In genomic region chr11:106840993-106841392, GRCh38 we compare ENCODE assay signal across 29 cellular contexts.
"Had no signal": no experiment of that assay in that cellular context is flagged by ENCODE, and none has a peak within 500 bp of the region (broad histone marks: within the 10 kb centered on the region; RNA-seq: fewer than 3 reads in every experiment).

No MANE protein-coding gene starts in this region.

- H2AFZ ChIP-seq: parathyroid adenoma had no signal

- H3K27ac ChIP-seq: breast epithelium, parathyroid adenoma, psoas muscle, sigmoid colon, thoracic aorta had no signal

- H3K36me3 ChIP-seq: breast epithelium, sigmoid colon, thoracic aorta had no signal

- DNase-seq: activated B cell treated with CpG ODN at 0.5 μM for 24 hours; activated CD4-positive, alpha-beta T cell treated with anti-CD3 and anti-CD28 coated beads for 36 hours; activated naive CD4-positive, alpha-beta T cell; activated T-cell treated with anti-CD3 and anti-CD28 coated beads for 4 hours; activated T-cell treated with anti-CD3 and anti-CD28 coated beads, Interleukin-2, amount 50 U/mL, for 72 hours; central memory CD4-positive, alpha-beta T cell; foreskin fibroblast; head of caudate nucleus; hippocampal formation; immature natural killer cell; kidney; left colon; naive thymus-derived CD8-positive, alpha-beta T cell; nucleus accumbens; psoas muscle; sigmoid colon; small intestine; stimulated activated CD4-positive, alpha-beta T cell treated with anti-CD3 and anti-CD28 coated beads, Interleukin-4, amount 100 ng/mL, for 24 hours; T1000; trophoblast cell had no signal

- H3K4me1 ChIP-seq: breast epithelium, parathyroid adenoma, psoas muscle, sigmoid colon had no signal

- H3K79me2 ChIP-seq: parathyroid adenoma had no signal

- H3K27ac Mint-ChIP-seq: activated B cell treated with CpG ODN at 0.5 μM for 24 hours; activated CD4-positive, alpha-beta T cell treated with anti-CD3 and anti-CD28 coated beads for 36 hours; activated naive CD4-positive, alpha-beta T cell treated with anti-CD3 and anti-CD28 coated beads, Interleukin-2, amount 50 U/mL, for 72 hours; activated T-cell treated with anti-CD3 and anti-CD28 coated beads, Interleukin-2, amount 50 U/mL, for 72 hours; immature natural killer cell; memory B cell; naive thymus-derived CD8-positive, alpha-beta T cell; stimulated activated effector memory CD8-positive, alpha-beta T cell treated with anti-CD3 and anti-CD28 coated beads, Interleukin-12 subunit alpha, Interleukin-12 subunit beta, amount 100 ng/mL, for 72 hours; stimulated activated naive CD8-positive, alpha-beta T cell treated with anti-CD3 and anti-CD28 coated beads, Interleukin-15, Interleukin-2, amounts not matched to agents 100 ng/mL and 50 ng/mL, for 24 hours had no signal

- H3K27me3 ChIP-seq: breast epithelium, sigmoid colon had no signal

- H3K4me3 Mint-ChIP-seq: activated B cell treated with CpG ODN at 0.5 μM for 24 hours; activated CD4-positive, alpha-beta T cell treated with anti-CD3 and anti-CD28 coated beads for 36 hours; activated T-cell treated with anti-CD3 and anti-CD28 coated beads, Interleukin-2, amount 50 U/mL, for 72 hours; immature natural killer cell; memory B cell; naive thymus-derived CD8-positive, alpha-beta T cell; neural crest cell; stimulated activated effector memory CD8-positive, alpha-beta T cell treated with anti-CD3 and anti-CD28 coated beads, Interleukin-12 subunit alpha, Interleukin-12 subunit beta, amount 100 ng/mL, for 72 hours; stimulated activated naive CD8-positive, alpha-beta T cell treated with anti-CD3 and anti-CD28 coated beads, Interleukin-15, Interleukin-2, amounts not matched to agents 100 ng/mL and 50 ng/mL, for 24 hours had no signal

- H3K4me3 ChIP-seq: breast epithelium, psoas muscle, sigmoid colon, thoracic aorta had no signal

- H3K9me3 Mint-ChIP-seq: neural crest cell had no signal

- H3K27me3 Mint-ChIP-seq: activated B cell treated with CpG ODN at 0.5 μM for 24 hours; activated CD4-positive, alpha-beta T cell treated with anti-CD3 and anti-CD28 coated beads for 36 hours; memory B cell; naive thymus-derived CD8-positive, alpha-beta T cell; stimulated activated naive CD8-positive, alpha-beta T cell treated with anti-CD3 and anti-CD28 coated beads, Interleukin-15, Interleukin-2, amounts not matched to agents 100 ng/mL and 50 ng/mL, for 24 hours had no signal

- H3K4me1 Mint-ChIP-seq: activated B cell treated with CpG ODN at 0.5 μM for 24 hours; activated CD4-positive, alpha-beta T cell treated with anti-CD3 and anti-CD28 coated beads for 36 hours; immature natural killer cell; naive thymus-derived CD8-positive, alpha-beta T cell; neural crest cell; stimulated activated effector memory CD8-positive, alpha-beta T cell treated with anti-CD3 and anti-CD28 coated beads, Interleukin-12 subunit alpha, Interleukin-12 subunit beta, amount 100 ng/mL, for 72 hours had no signal

- H3K36me3 Mint-ChIP-seq: activated naive CD4-positive, alpha-beta T cell treated with anti-CD3 and anti-CD28 coated beads, Interleukin-2, amount 50 U/mL, for 72 hours; immature natural killer cell; memory B cell; naive thymus-derived CD8-positive, alpha-beta T cell; stimulated activated effector memory CD8-positive, alpha-beta T cell treated with anti-CD3 and anti-CD28 coated beads, Interleukin-12 subunit alpha, Interleukin-12 subunit beta, amount 100 ng/mL, for 72 hours had no signal

- H3K9ac ChIP-seq: parathyroid adenoma had no signal

- H3K9me3 ChIP-seq: breast epithelium, psoas muscle, sigmoid colon, thoracic aorta had no signal

- ATAC-seq: activated CD4-positive, alpha-beta T cell treated with anti-CD3 and anti-CD28 coated beads for 36 hours; activated naive CD4-positive, alpha-beta T cell treated with anti-CD3 and anti-CD28 coated beads, Interleukin-2, amount 50 U/mL, for 72 hours; activated T-cell treated with anti-CD3 and anti-CD28 coated beads, Interleukin-2, amount 50 U/mL, for 72 hours; esophagus mucosa; left colon; naive thymus-derived CD8-positive, alpha-beta T cell; psoas muscle; stimulated activated effector memory CD8-positive, alpha-beta T cell treated with anti-CD3 and anti-CD28 coated beads, Interleukin-12 subunit alpha, Interleukin-12 subunit beta, amount 100 ng/mL, for 72 hours had no signal
